ENCODE assay signal across 18 cellular contexts in genomic region chr9:19552282-19552681, GRCh38.
DNase-seq lines count a peak whose midpoint lies in the region; ATAC-seq, FAIRE-seq and TF ChIP-seq lines count a peak whose summit lies in the region.
"Had no signal": no experiment of that assay in that cellular context is flagged by ENCODE, and none has a peak within 500 bp of the region (broad histone marks: within the 10 kb centered on the region; RNA-seq: fewer than 3 reads in every experiment).

No MANE protein-coding gene starts in this region.

- TF ChIP-seq EP300 in HepG2 (IDR thresholded peaks at IDR 0.05; ENCODE audit: low read depth in 2 of 2, low read length in 2 of 2): no peak
- no peak for TF ChIP-seq EP300 in HepG2 (CRISPR knock-in tag; IDR thresholded peaks at IDR 0.05; ENCODE audit: borderline replicate concordance)

- no peak for FAIRE-seq in HepG2 (lab: Jason Lieb, UNC)
- FAIRE-seq: A549, GM18507 had no signal

- 0% methylated on average over 2 of the region's 2 CpGs for WGBS in HepG2 (ENCODE audit: low lambda C conversion rate)
- 53% methylated on average over 2 of the region's 2 CpGs for WGBS in right lobe of liver (ENCODE audit: insufficient coverage, low coverage, low lambda C conversion rate, missing lambda C conversion rate)

- no peak for ATAC-seq in HepG2
- ATAC-seq in right lobe of liver: no peak
- no peak for ATAC-seq in HG03460 (IDR thresholded peaks at IDR 0.05; ENCODE audit: unreplicated experiment)

- intact Hi-C loops in HepG2 (cut with micrococcal nuclease; ENCODE audit: unreplicated experiment) (no loop called here), right lobe of liver (cut with DNase I) (no loop called here)

- no peak overlapping the region for H2AFZ ChIP-seq in HepG2 (ENCODE audit: low read length)

- H3K36me3 ChIP-seq in HepG2 (replicated peaks in 1 of 2; ENCODE audit: control insufficient read depth in 1 of 2, insufficient read depth in 2 of 2, low read length in 2 of 2) (no peaks in the 10 kb centered on the region), right lobe of liver (no peaks in the 10 kb centered on the region)
- H3K36me3 ChIP-seq: Peyer's patch had no signal

- DNase-seq in HepG2 (ENCODE audit: low spot score) (no peak), right lobe of liver (no peak), NCI-H524 treated with DMSO at 0.1 percent for 48 hours (lab: John Stamatoyannopoulos, UW) (peak; percentile 93), NCI-H1436 (lab: John Stamatoyannopoulos, UW) (no peak), DMS53 (lab: John Stamatoyannopoulos, UW) (no peak)
- DNase-seq: CD4-positive, CD25-positive, alpha-beta regulatory T cell; GDM1; GOT3; HCEC 1CT; Karpas-422; MV-4-11; NCI-H1105 treated with DMSO at 0.1 percent for 48 hours; NCI-H2081 treated with DMSO at 0.1 percent for 48 hours; Peyer's patch had no signal

- H3K27me3 ChIP-seq in HepG2 (ENCODE audit: control insufficient read depth in 1 of 2, insufficient read depth in 2 of 2, low read length in 2 of 2): no peaks in the 10 kb centered on the region
- no peaks in the 10 kb centered on the region for H3K27me3 ChIP-seq in right lobe of liver
- H3K27me3 ChIP-seq in layer of hippocampus (ENCODE audit: control insufficient read depth, insufficient read depth, low read length): no peaks in the 10 kb centered on the region
- H3K27me3 ChIP-seq: Peyer's patch had no signal

- no peak overlapping the region for H3K4me3 ChIP-seq in HepG2 (replicated peaks in 1 of 3; ENCODE audit: insufficient read depth in 1 of 3, low read depth in 2 of 3, low read length in 3 of 3)
- H3K4me3 ChIP-seq in right lobe of liver: no peak overlapping the region
- H3K4me3 ChIP-seq: A549, Peyer's patch had no signal

- no peak for TF ChIP-seq RAD21 in HepG2 (CRISPR knock-in tag; IDR thresholded peaks at IDR 0.05)

- no peak overlapping the region for H3K9ac ChIP-seq in HepG2 (ENCODE audit: insufficient read depth, low read depth, low read length)

- no peak for TF ChIP-seq CTCF in HepG2 (CRISPR knock-in tag; IDR thresholded peaks at IDR 0.05)
- no peak for TF ChIP-seq CTCF in right lobe of liver (IDR thresholded peaks at IDR 0.05)

- TF ChIP-seq POLR2A in HepG2 (IDR thresholded peaks at IDR 0.05; ENCODE audit: insufficient read depth in 1 of 2, low read depth in 2 of 2, low read length in 2 of 2): no peak
- TF ChIP-seq POLR2A in right lobe of liver (IDR thresholded peaks at IDR 0.05): no peak

- no peaks in the 10 kb centered on the region for H3K79me2 ChIP-seq in HepG2 (ENCODE audit: insufficient read depth, low read length)

- no TSS peak for BruUV-seq in HepG2 (replicated peaks; lab: Mats Ljungman, UMichigan)

- in situ Hi-C loops in HepG2 (cut with HindIII; ENCODE audit: extremely low pct_ligation_motif_present, low pct_unique_long_range_greater_than_20kb): no loop called here

- H3K4me1 ChIP-seq in HepG2 (ENCODE audit: insufficient read depth, low read length) (no peaks in the 10 kb centered on the region), right lobe of liver (no peaks in the 10 kb centered on the region)
- H3K4me1 ChIP-seq: A549, Peyer's patch had no signal

- POLR2A ChIA-PET in HepG2 (lab: Yijun Ruan, JAX): no interaction called here

- CTCF ChIA-PET in HepG2 (lab: Yijun Ruan, JAX; ENCODE audit: low intra/inter-chr PET ratio, low total read pairs): no interaction called here

- no peak overlapping the region for H3K27ac ChIP-seq in HepG2 (ENCODE audit: extremely low read length, insufficient read depth, low read length)
- H3K27ac ChIP-seq in right lobe of liver: no peak overlapping the region
- peak overlapping the region; percentile 41 for H3K27ac ChIP-seq in layer of hippocampus (ENCODE audit: low read depth, low read length)
- H3K27ac ChIP-seq: A549 had no signal

- no peaks in the 10 kb centered on the region for H4K20me1 ChIP-seq in HepG2 (ENCODE audit: insufficient read depth, low read length)

- no peak overlapping the region for H3K4me2 ChIP-seq in HepG2 (ENCODE audit: low read depth, low read length)
- H3K4me2 ChIP-seq: A549 had no signal

- peaks cover 5% of the 10 kb centered on the region for H3K9me3 ChIP-seq in HepG2 (ENCODE audit: low read length)
- no peaks in the 10 kb centered on the region for H3K9me3 ChIP-seq in right lobe of liver
- H3K9me3 ChIP-seq: A549, Peyer's patch had no signal

TF ChIP-seq in HepG2, 621 proteins besides CTCF, POLR2A, EP300 and RAD21:
- TF ChIP-seq TEAD3 (CRISPR knock-in tag; optimal IDR thresholded peaks at IDR 0.05; ENCODE audit: borderline replicate concordance) (no peak), MZF1 (CRISPR knock-in tag; IDR thresholded peaks at IDR 0.05; ENCODE audit: borderline replicate concordance) (no peak), RBM22 (optimal IDR thresholded peaks at IDR 0.05; ENCODE audit: low read length) (no peak), ZNF607 (CRISPR knock-in tag; IDR thresholded peaks at IDR 0.05; ENCODE audit: borderline replicate concordance) (no peak), ATF7 (IDR thresholded peaks at IDR 0.05) (peak; percentile 66; the same call in 1 of the 2 replicates), ATF7 (CRISPR knock-in tag; IDR thresholded peaks at IDR 0.05) (no peak), NCOR1 (IDR thresholded peaks at IDR 0.05; ENCODE audit: borderline replicate concordance, low read length) (no peak), CEBPB (IDR thresholded peaks at IDR 0.05; ENCODE audit: borderline replicate concordance, low read depth, low read length) (peak; percentile 33; the same call in 1 of the 2 replicates)
